ENCODE assay signal across 31 cellular contexts in genomic region chr11:33640730-33641371, GRCh38. TPM values are rescaled to one million over a fixed set of nuclear protein-coding genes. Genes with fewer than 3 reads are reported as not detected.
"Had no signal": no experiment of that assay in that cellular context is flagged by ENCODE, and none has a peak within 500 bp of the region (broad histone marks: within the 10 kb centered on the region; RNA-seq: fewer than 3 reads in every experiment).

No MANE protein-coding gene starts in this region.

- H3K4me1 Mint-ChIP-seq: activated CD4-positive, alpha-beta T cell treated with anti-CD3 and anti-CD28 coated beads, Interleukin-2, amount 10 ng/mL, durations not matched to agents 7 days and 5 days; activated naive CD8-positive, alpha-beta T cell treated with anti-CD3 and anti-CD28 coated beads, Interleukin-2, amount 50 U/mL, for 24 hours; brain had no signal

- H3K4me2 ChIP-seq: PC-9 had no signal

- H3K4me3 ChIP-seq: K562, PC-9, SJCRH30, SK-N-MC had no signal

- ATAC-seq: activated CD8-positive, alpha-beta T cell treated with anti-CD3 and anti-CD28 coated beads, Interleukin-2, amount 10 ng/mL, durations not matched to agents 7 days and 5 days; activated naive CD8-positive, alpha-beta T cell treated with anti-CD3 and anti-CD28 coated beads, Interleukin-2, amount 50 U/mL, for 24 hours; K562 had no signal

- H3K27me3 ChIP-seq: SJCRH30 had no signal

- H2AFZ ChIP-seq: PC-9 had no signal

- H3K4me1 ChIP-seq: SJCRH30 had no signal

- FAIRE-seq: bronchial epithelial cell, K562, RCC 7860, TTC549 had no signal

- DNase-seq: activated CD4-positive, alpha-beta T cell treated with anti-CD3 and anti-CD28 coated beads, Interleukin-2, amount 10 ng/mL, durations not matched to agents 7 days and 5 days; activated CD4-positive, alpha-beta T cell treated with anti-CD3 and anti-CD28 coated beads, Interleukin-2, amount 50 U/mL, for 48 hours; activated CD8-positive, alpha-beta T cell treated with anti-CD3 and anti-CD28 coated beads, Interleukin-2, amount 10 ng/mL, durations not matched to agents 7 days and 5 days; activated gamma-delta T cell; activated naive CD4-positive, alpha-beta T cell treated with anti-CD3 and anti-CD28 coated beads for 36 hours; activated naive CD8-positive, alpha-beta T cell treated with anti-CD3 and anti-CD28 coated beads, Interleukin-2, amount 50 U/mL, for 24 hours; activated T-cell treated with anti-CD3 and anti-CD28 coated beads, Interleukin-2, amount 50 U/mL, for 24 hours; anterior cingulate cortex; central memory CD4-positive, alpha-beta T cell; NCI-H1105; NCI-H1417 treated with DMSO at 0.1 percent for 48 hours; NCI-H187 treated with DMSO at 0.1 percent for 48 hours; NCI-H2081; NCI-H2171 treated with DMSO at 0.1 percent for 48 hours; NCI-H510A; NCI-H526; PC-9; SHP77; SJCRH30 had no signal

- H3K9me3 Mint-ChIP-seq: activated CD4-positive, alpha-beta T cell treated with anti-CD3 and anti-CD28 coated beads, Interleukin-2, amount 10 ng/mL, durations not matched to agents 7 days and 5 days; activated naive CD4-positive, alpha-beta T cell treated with anti-CD3 and anti-CD28 coated beads for 36 hours; activated T-cell treated with anti-CD3 and anti-CD28 coated beads, Interleukin-2, amount 50 U/mL, for 24 hours; activated T-helper 2 cell treated with anti-CD3 and anti-CD28 coated beads, Interferon-gamma antibody, Interleukin-2, Interleukin-4, amounts not matched to agents 10 μg/mL and 5 μg/mL and 100 μg/mL, durations not matched to agents 14 hours and 24 hours and 36 hours; T-helper 1 cell treated with Interleukin-12 subunit alpha and Interleukin-12 subunit beta and Interleukin-4 antibody, amounts not matched to agents 30 μg/mL and 1 μg/mL, for 36 hours had no signal

- H3K36me3 ChIP-seq: SJCRH30 had no signal

- H3K36me3 Mint-ChIP-seq: activated naive CD8-positive, alpha-beta T cell had no signal

- H3K9me3 ChIP-seq: SJCRH30 had no signal

- H3K4me3 Mint-ChIP-seq: activated CD4-positive, alpha-beta T cell treated with anti-CD3 and anti-CD28 coated beads, Interleukin-2, amount 10 ng/mL, durations not matched to agents 7 days and 5 days; activated CD8-positive, alpha-beta T cell treated with anti-CD3 and anti-CD28 coated beads, Interleukin-2, amount 10 ng/mL, durations not matched to agents 7 days and 5 days; activated naive CD4-positive, alpha-beta T cell treated with anti-CD3 and anti-CD28 coated beads for 36 hours; activated naive CD8-positive, alpha-beta T cell; activated naive CD8-positive, alpha-beta T cell treated with anti-CD3 and anti-CD28 coated beads, Interleukin-2, amount 50 U/mL, for 24 hours; activated T-cell treated with anti-CD3 and anti-CD28 coated beads, Interleukin-2, amount 50 U/mL, for 24 hours; brain; T-helper 1 cell treated with Interleukin-12 subunit alpha and Interleukin-12 subunit beta and Interleukin-4 antibody, amounts not matched to agents 30 μg/mL and 1 μg/mL, for 36 hours; T-helper 2 cell treated with Interferon-gamma antibody and Interleukin-4, amounts not matched to agents 5 μg/mL and 100 μg/mL, for 36 hours had no signal

- H3K27me3 Mint-ChIP-seq: brain had no signal

- H3K27ac Mint-ChIP-seq: activated CD4-positive, alpha-beta T cell treated with anti-CD3 and anti-CD28 coated beads, Interleukin-2, amount 10 ng/mL, durations not matched to agents 7 days and 5 days; activated CD8-positive, alpha-beta T cell treated with anti-CD3 and anti-CD28 coated beads, Interleukin-2, amount 10 ng/mL, durations not matched to agents 7 days and 5 days; activated naive CD4-positive, alpha-beta T cell treated with anti-CD3 and anti-CD28 coated beads for 36 hours; activated naive CD8-positive, alpha-beta T cell; activated naive CD8-positive, alpha-beta T cell treated with anti-CD3 and anti-CD28 coated beads, Interleukin-2, amount 50 U/mL, for 24 hours; activated T-cell treated with anti-CD3 and anti-CD28 coated beads, Interleukin-2, amount 50 U/mL, for 24 hours; activated T-helper 2 cell treated with anti-CD3 and anti-CD28 coated beads, Interferon-gamma antibody, Interleukin-2, Interleukin-4, amounts not matched to agents 10 μg/mL and 5 μg/mL and 100 μg/mL, durations not matched to agents 14 hours and 24 hours and 36 hours; brain; T-helper 1 cell treated with Interleukin-12 subunit alpha and Interleukin-12 subunit beta and Interleukin-4 antibody, amounts not matched to agents 30 μg/mL and 1 μg/mL, for 36 hours; T-helper 2 cell treated with Interferon-gamma antibody and Interleukin-4, amounts not matched to agents 5 μg/mL and 100 μg/mL, for 36 hours had no signal

- H3K27ac ChIP-seq: RWPE1, SJCRH30, SK-N-MC had no signal

RNA-seq across cellular contexts. Expression of gene C11orf91, which starts 59.8 kb away (rescaled TPM):
- total RNA-seq: activated CD8-positive, alpha-beta T cell treated with anti-CD3 and anti-CD28 coated beads, Interleukin-2, amount 10 ng/mL, durations not matched to agents 7 days and 5 days; activated naive CD4-positive, alpha-beta T cell treated with anti-CD3 and anti-CD28 coated beads for 36 hours; activated T-helper 2 cell treated with anti-CD3 and anti-CD28 coated beads, Interferon-gamma antibody, Interleukin-2, Interleukin-4, amounts not matched to agents 10 μg/mL and 5 μg/mL and 100 μg/mL, durations not matched to agents 14 hours and 24 hours and 36 hours; bronchial epithelial cell; K562; OCI-LY7; PC-9; SJCRH30 had no signal
- polyA plus RNA-seq: K562 had no signal
